In genomic region chr5:68187268-68188055, GRCh38 we compare ENCODE assay signal across 10 cellular contexts. TPM values are rescaled to one million over a fixed set of nuclear protein-coding genes. Genes with fewer than 3 reads are reported as not detected.
A peak's percentile ranks its signal among the peaks of the same experiment; 100 is the strongest.
DNase-seq lines count a peak whose midpoint lies in the region; ATAC-seq and TF ChIP-seq lines count a peak whose summit lies in the region.
"Had no signal": no experiment of that assay in that cellular context is flagged by ENCODE, and none has a peak within 500 bp of the region (broad histone marks: within the 10 kb centered on the region; RNA-seq: fewer than 3 reads in every experiment).

No MANE protein-coding gene starts in this region.

- WGBS in lung, 2 donors: 44 to 54% methylated on average over 34 of the region's 34 CpGs

- TF ChIP-seq CTCF in epithelial cell of proximal tubule (conservative IDR thresholded peaks at IDR 0.05; ENCODE audit: low read depth, low read length) (no peak), lung (IDR thresholded peaks at IDR 0.05; ENCODE audit: control extremely low read depth, extremely low read depth) (no peak)

- no peaks in the 10 kb centered on the region for H3K27me3 ChIP-seq in lung (ENCODE audit: control insufficient read depth, insufficient read depth)
- H3K27me3 ChIP-seq: breast epithelium had no signal

- H3K4me1 ChIP-seq in lung (ENCODE audit: control insufficient read depth in 2 of 2, insufficient read depth in 2 of 2, low read length in 2 of 2): no peaks in the 10 kb centered on the region
- H3K4me1 ChIP-seq: breast epithelium had no signal

- no peaks in the 10 kb centered on the region for H3K36me3 ChIP-seq in lung (ENCODE audit: control insufficient read depth in 2 of 2, insufficient read depth in 2 of 2, low read length in 2 of 2)
- H3K36me3 ChIP-seq: breast epithelium had no signal

- no peaks in the 10 kb centered on the region for H3K9me3 ChIP-seq in lung (ENCODE audit: control insufficient read depth in 2 of 2, insufficient read depth in 1 of 2, low read length in 1 of 2)
- H3K9me3 ChIP-seq: breast epithelium had no signal

- H3K27ac ChIP-seq in lung (ENCODE audit: low read depth in 1 of 2, low read length in 1 of 2) (peak overlapping the region in 1 of 2 donors; percentile 17), substantia nigra (ENCODE audit: low read depth, low read length, poor library complexity, severe bottlenecking) (peak overlapping the region; percentile 98)
- H3K27ac ChIP-seq: breast epithelium had no signal

- peak; percentile 27 for ATAC-seq in lung (ENCODE audit: insufficient read depth, low FRiP score)
- ATAC-seq in HG03378 (IDR thresholded peaks at IDR 0.05; ENCODE audit: unreplicated experiment): no peak
- ATAC-seq in HG02840 (IDR thresholded peaks at IDR 0.05; ENCODE audit: low FRiP score, unreplicated experiment): no peak
- ATAC-seq in HG03196 (IDR thresholded peaks at IDR 0.05; ENCODE audit: unreplicated experiment): no peak

- DNase-seq in NCI-H69 (lab: John Stamatoyannopoulos, UW): peak; percentile 91
- no peak for DNase-seq in epithelial cell of proximal tubule (ENCODE audit: low read depth)
- DNase-seq in lung (ENCODE audit: low spot score): no peak
- peak; percentile 52 to 95 (median 86) for DNase-seq in substantia nigra (lab: John Stamatoyannopoulos, UW)
- no peak for DNase-seq in mesenteric fat pad (ENCODE audit: low spot score)
- DNase-seq: small intestine had no signal

- H3K4me3 ChIP-seq in epithelial cell of proximal tubule (ENCODE audit: low read depth, low read length) (peak overlapping the region; percentile 27), lung (no peak overlapping the region)
- H3K4me3 ChIP-seq: breast epithelium had no signal

RNA-seq across cellular contexts. Expression of gene PIK3R1, which starts 28.1 kb away (rescaled TPM):
- total RNA-seq in epithelial cell of proximal tubule (5.9 and 6.8 TPM in 2 replicates), lung (100 to 1,000 TPM; 128 to 222 TPM), mesenteric fat pad (174 TPM)
- 10 to 100 TPM in 1 of 2 donors, 1 to 10 TPM in 1; 6.8 to 21.3 TPM for polyA plus RNA-seq in lung

Comparison
In these comparisons a context has a peak if more than half of its experiments do, and no peak if none do; other contexts are left out.
1. DNase-seq: peak in NCI-H69 (single experiment) and substantia nigra (49 of 49); none in epithelial cell of proximal tubule (single experiment), lung (single experiment) and mesenteric fat pad (single experiment).
2. RNA of gene PIK3R1, which starts 28.1 kb away (total RNA-seq): 128 to 222 TPM in lung and 174 TPM in mesenteric fat pad (single experiment); 5.9 to 6.8 TPM in epithelial cell of proximal tubule; every median in the first group is over 10 times any median in the second.